In genomic region chr10:115572740-115573455, GRCh38 we compare ENCODE assay signal across 13 cellular contexts.
A peak's percentile ranks its signal among the peaks of the same experiment; 100 is the strongest.
DNase-seq lines count a peak whose midpoint lies in the region; ATAC-seq and TF ChIP-seq lines count a peak whose summit lies in the region.
"Had no signal": no experiment of that assay in that cellular context is flagged by ENCODE, and none has a peak within 500 bp of the region (broad histone marks: within the 10 kb centered on the region; RNA-seq: fewer than 3 reads in every experiment).

No MANE protein-coding gene starts in this region.

- peaks cover 2% of the 10 kb centered on the region for H3K4me1 Mint-ChIP-seq in endodermal cell

- H3K36me3 ChIP-seq in endodermal cell (ENCODE audit: control insufficient read depth, insufficient read depth, low read length) = no peaks in the 10 kb centered on the region
- no peaks in the 10 kb centered on the region for H3K36me3 ChIP-seq in smooth muscle cell (ENCODE audit: low read depth)
- H3K36me3 ChIP-seq: tibial nerve had no signal

- 71 to 83% methylated on average over 3 to 7 of the region's 7 CpGs for WGBS in endodermal cell (ENCODE audit: insufficient coverage in 1 of 2, insufficient read length in 1 of 2), 2 experiments
- 60% methylated on average over 7 of the region's 7 CpGs for WGBS in smooth muscle cell (ENCODE audit: low lambda C conversion rate)

- no peaks in the 10 kb centered on the region for H3K36me3 Mint-ChIP-seq in endodermal cell (ENCODE audit: low read depth)

- no peak for ATAC-seq in HG03571 (IDR thresholded peaks at IDR 0.05; ENCODE audit: unreplicated experiment)
- no peak for ATAC-seq in GM19324 (IDR thresholded peaks at IDR 0.05; ENCODE audit: low FRiP score, unreplicated experiment)
- ATAC-seq in GM19328 (IDR thresholded peaks at IDR 0.05; ENCODE audit: unreplicated experiment) = no peak

- no peak overlapping the region for H3K4me2 ChIP-seq in smooth muscle cell

- H3F3A ChIP-seq in smooth muscle cell (ENCODE audit: low read depth) = no peaks in the 10 kb centered on the region

- no peaks in the 10 kb centered on the region for H3K4me1 ChIP-seq in endodermal cell (ENCODE audit: control insufficient read depth, insufficient read depth, low read length)
- H3K4me1 ChIP-seq in smooth muscle cell (ENCODE audit: low read depth) = no peaks in the 10 kb centered on the region
- H3K4me1 ChIP-seq: tibial nerve had no signal

- H3K27me3 Mint-ChIP-seq in endodermal cell (ENCODE audit: insufficient read depth) = no peaks in the 10 kb centered on the region

- H3K9me3 Mint-ChIP-seq in endodermal cell = no peaks in the 10 kb centered on the region
- H3K9me3 Mint-ChIP-seq: T-helper 1 cell treated with Interleukin-12 subunit alpha and Interleukin-12 subunit beta and Interleukin-4 antibody, amounts not matched to agents 30 μg/mL and 1 μg/mL, for 36 hours had no signal

- TF ChIP-seq CTCF in LNCAP (IDR thresholded peaks at IDR 0.05) (peak; percentile 68), endodermal cell (conservative IDR thresholded peaks at IDR 0.05) (peak; percentile 78), smooth muscle cell (IDR thresholded peaks at IDR 0.05; ENCODE audit: borderline replicate concordance, insufficient read depth, poor library complexity, severe bottlenecking) (peak; percentile 40)

- no peaks in the 10 kb centered on the region for H3K79me2 ChIP-seq in smooth muscle cell (ENCODE audit: low read depth)

- no peak overlapping the region for H2AFZ ChIP-seq in smooth muscle cell (ENCODE audit: low read depth)

- H3K9me3 ChIP-seq in endodermal cell (ENCODE audit: control insufficient read depth, low read length) = no peaks in the 10 kb centered on the region
- no peaks in the 10 kb centered on the region for H3K9me3 ChIP-seq in smooth muscle cell (replicated peaks; ENCODE audit: low read depth)
- H3K9me3 ChIP-seq: tibial nerve had no signal

- no peaks in the 10 kb centered on the region for H4K20me1 ChIP-seq in smooth muscle cell (ENCODE audit: low read depth)

- H3K27me3 ChIP-seq in endodermal cell (ENCODE audit: control insufficient read depth, insufficient read depth, low read length, poor library complexity, severe bottlenecking) (no peaks in the 10 kb centered on the region), smooth muscle cell (ENCODE audit: low read depth) (no peaks in the 10 kb centered on the region)
- H3K27me3 ChIP-seq: tibial nerve had no signal

- H3K27ac Mint-ChIP-seq in endodermal cell = no peak overlapping the region
- H3K27ac Mint-ChIP-seq: T-helper 1 cell treated with Interleukin-12 subunit alpha and Interleukin-12 subunit beta and Interleukin-4 antibody, amounts not matched to agents 30 μg/mL and 1 μg/mL, for 36 hours had no signal

- H3K4me3 ChIP-seq in endodermal cell (ENCODE audit: low read length) (no peak overlapping the region), smooth muscle cell (no peak overlapping the region)
- H3K4me3 ChIP-seq: tibial nerve had no signal

- H3K9ac ChIP-seq in endodermal cell (ENCODE audit: extremely low read depth, low read length, poor library complexity, severe bottlenecking) (no peak overlapping the region), smooth muscle cell (ENCODE audit: low read depth) (no peak overlapping the region)

- no peak overlapping the region for H3K4me3 Mint-ChIP-seq in endodermal cell
- H3K4me3 Mint-ChIP-seq: T-helper 1 cell treated with Interleukin-12 subunit alpha and Interleukin-12 subunit beta and Interleukin-4 antibody, amounts not matched to agents 30 μg/mL and 1 μg/mL, for 36 hours had no signal

- peak; percentile 0 for DNase-seq in NCI-H748 (lab: John Stamatoyannopoulos, UW; ENCODE audit: unreplicated experiment)
- no peak for DNase-seq in NCI-H748 treated with DMSO at 0.1 percent for 48 hours (lab: John Stamatoyannopoulos, UW)
- DNase-seq in endodermal cell = peak; percentile 80
- DNase-seq in smooth muscle cell (lab: John Stamatoyannopoulos, UW; ENCODE audit: unreplicated experiment) = no peak
- DNase-seq: GOT3, NCI-H345, occipital lobe had no signal

- H3K27ac ChIP-seq in endodermal cell (ENCODE audit: low read depth, low read length) = no peak overlapping the region
- H3K27ac ChIP-seq in smooth muscle cell (ENCODE audit: low read depth) = no peak overlapping the region
- H3K27ac ChIP-seq: tibial nerve had no signal

Comparison
In these comparisons a context has a peak if more than half of its experiments do, and no peak if none do; other contexts are left out.
1. DNase-seq: peak in NCI-H748 (single experiment) and endodermal cell (single experiment); none in NCI-H748 treated with DMSO at 0.1 percent for 48 hours (single experiment) and smooth muscle cell (single experiment).
2. Peak in every context shown above with its lines, with median percentiles within 50 percentile points of each other: CTCF ChIP-seq.